1 cellular context compared by ENCODE assay signal in the genomic region with DNA sequence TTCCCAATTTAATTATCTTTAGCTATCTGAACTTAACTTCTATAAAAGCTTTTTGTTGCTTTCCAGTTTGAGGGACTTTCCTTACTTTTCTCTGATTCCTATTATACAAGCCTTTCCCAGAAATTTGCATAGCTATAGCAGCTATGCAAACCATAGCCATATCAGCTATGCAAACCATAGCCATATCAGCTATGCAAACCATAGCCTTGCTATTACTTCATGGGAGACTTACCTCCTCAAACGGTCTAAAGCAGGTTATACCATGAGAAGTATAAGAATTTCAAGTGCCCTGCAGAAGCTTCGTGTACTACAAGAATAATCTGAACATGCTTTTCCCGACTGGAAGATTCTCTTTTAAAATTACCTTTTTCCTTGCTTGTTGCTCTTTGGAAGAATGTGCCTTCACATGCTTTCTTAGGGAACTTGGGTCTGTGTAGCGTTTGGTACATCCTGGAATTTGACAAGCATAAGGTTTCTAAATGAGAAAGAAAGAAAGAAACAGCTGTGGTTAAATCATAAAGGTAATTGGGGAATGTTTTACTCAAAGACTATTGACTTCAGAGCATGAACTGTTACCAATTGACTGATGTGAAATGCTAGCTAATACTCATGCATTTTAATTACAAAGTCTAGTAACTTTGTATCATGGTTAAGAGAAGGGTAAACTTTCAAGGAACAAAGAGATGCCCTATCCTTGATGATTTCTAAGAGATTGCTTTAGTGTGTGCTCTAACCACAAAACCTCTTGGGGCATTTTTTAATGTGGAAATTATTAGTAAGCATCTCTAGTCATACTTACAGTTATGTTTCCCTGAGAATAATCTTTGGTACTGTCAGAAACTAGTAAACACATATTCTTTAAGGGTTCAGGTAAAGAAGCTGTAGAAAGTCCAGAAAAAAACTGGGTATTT.
TF ChIP-seq lines count a peak whose summit lies in the region.

No MANE protein-coding gene starts in this region.

TF ChIP-seq in GM23338, 12 proteins besides CTCF, POLR2A, EP300 and RAD21 (continued from another document):
- TF ChIP-seq REST (IDR thresholded peaks at IDR 0.05; ENCODE audit: unreplicated experiment) (no peak), ETS1 (IDR thresholded peaks at IDR 0.05) (no peak), ZNF114 (CRISPR knock-in tag; IDR thresholded peaks at IDR 0.05) (no peak), EZH2 (IDR thresholded peaks at IDR 0.05; ENCODE audit: low read depth, unreplicated experiment) (no peak), STAT1 (IDR thresholded peaks at IDR 0.05; ENCODE audit: unreplicated experiment) (no peak), EZH2phosphoT487 (IDR thresholded peaks at IDR 0.05; ENCODE audit: unreplicated experiment) (no peak)
- TF ChIP-seq, protein P1, sequence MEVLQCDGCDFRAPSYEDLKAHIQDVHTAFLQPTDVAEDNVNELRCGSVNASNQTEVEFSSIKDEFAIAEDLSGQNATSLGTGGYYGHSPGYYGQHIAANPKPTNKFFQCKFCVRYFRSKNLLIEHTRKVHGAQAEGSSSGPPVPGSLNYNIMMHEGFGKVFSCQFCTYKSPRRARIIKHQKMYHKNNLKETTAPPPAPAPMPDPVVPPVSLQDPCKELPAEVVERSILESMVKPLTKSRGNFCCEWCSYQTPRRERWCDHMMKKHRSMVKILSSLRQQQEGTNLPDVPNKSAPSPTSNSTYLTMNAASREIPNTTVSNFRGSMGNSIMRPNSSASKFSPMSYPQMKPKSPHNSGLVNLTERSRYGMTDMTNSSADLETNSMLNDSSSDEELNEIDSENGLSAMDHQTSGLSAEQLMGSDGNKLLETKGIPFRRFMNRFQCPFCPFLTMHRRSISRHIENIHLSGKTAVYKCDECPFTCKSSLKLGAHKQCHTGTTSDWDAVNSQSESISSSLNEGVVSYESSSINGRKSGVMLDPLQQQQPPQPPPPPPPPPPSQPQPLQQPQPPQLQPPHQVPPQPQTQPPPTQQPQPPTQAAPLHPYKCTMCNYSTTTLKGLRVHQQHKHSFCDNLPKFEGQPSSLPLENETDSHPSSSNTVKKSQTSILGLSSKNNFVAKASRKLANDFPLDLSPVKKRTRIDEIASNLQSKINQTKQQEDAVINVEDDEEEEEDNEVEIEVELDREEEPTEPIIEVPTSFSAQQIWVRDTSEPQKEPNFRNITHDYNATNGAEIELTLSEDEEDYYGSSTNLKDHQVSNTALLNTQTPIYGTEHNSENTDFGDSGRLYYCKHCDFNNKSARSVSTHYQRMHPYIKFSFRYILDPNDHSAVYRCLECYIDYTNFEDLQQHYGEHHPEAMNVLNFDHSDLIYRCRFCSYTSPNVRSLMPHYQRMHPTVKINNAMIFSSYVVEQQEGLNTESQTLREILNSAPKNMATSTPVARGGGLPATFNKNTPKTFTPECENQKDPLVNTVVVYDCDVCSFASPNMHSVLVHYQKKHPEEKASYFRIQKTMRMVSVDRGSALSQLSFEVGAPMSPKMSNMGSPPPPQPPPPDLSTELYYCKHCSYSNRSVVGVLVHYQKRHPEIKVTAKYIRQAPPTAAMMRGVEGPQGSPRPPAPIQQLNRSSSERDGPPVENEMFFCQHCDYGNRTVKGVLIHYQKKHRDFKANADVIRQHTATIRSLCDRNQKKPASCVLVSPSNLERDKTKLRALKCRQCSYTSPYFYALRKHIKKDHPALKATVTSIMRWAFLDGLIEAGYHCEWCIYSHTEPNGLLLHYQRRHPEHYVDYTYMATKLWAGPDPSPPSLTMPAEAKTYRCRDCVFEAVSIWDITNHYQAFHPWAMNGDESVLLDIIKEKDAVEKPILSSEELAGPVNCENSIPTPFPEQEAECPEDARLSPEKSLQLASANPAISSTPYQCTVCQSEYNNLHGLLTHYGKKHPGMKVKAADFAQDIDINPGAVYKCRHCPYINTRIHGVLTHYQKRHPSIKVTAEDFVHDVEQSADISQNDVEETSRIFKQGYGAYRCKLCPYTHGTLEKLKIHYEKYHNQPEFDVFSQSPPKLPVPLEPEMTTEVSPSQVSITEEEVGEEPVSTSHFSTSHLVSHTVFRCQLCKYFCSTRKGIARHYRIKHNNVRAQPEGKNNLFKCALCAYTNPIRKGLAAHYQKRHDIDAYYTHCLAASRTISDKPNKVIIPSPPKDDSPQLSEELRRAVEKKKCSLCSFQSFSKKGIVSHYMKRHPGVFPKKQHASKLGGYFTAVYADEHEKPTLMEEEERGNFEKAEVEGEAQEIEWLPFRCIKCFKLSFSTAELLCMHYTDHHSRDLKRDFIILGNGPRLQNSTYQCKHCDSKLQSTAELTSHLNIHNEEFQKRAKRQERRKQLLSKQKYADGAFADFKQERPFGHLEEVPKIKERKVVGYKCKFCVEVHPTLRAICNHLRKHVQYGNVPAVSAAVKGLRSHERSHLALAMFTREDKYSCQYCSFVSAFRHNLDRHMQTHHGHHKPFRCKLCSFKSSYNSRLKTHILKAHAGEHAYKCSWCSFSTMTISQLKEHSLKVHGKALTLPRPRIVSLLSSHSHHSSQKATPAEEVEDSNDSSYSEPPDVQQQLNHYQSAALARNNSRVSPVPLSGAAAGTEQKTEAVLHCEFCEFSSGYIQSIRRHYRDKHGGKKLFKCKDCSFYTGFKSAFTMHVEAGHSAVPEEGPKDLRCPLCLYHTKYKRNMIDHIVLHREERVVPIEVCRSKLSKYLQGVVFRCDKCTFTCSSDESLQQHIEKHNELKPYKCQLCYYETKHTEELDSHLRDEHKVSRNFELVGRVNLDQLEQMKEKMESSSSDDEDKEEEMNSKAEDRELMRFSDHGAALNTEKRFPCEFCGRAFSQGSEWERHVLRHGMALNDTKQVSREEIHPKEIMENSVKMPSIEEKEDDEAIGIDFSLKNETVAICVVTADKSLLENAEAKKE (CRISPR knock-in tag; IDR thresholded peaks at IDR 0.05): no peak
